Comparison of ENCODE assay signal across 2 cellular contexts in genomic region chr20:58902003-58902402, GRCh38.
TF ChIP-seq lines count a peak whose summit lies in the region.

No MANE protein-coding gene starts in this region.

TF ChIP-seq in HepG2, 621 proteins besides CTCF, POLR2A, EP300 and RAD21:
- TF ChIP-seq ZNF446 (CRISPR knock-in tag; IDR thresholded peaks at IDR 0.05) (no peak), RBM22 (optimal IDR thresholded peaks at IDR 0.05; ENCODE audit: low read length) (peak; percentile 94), POLR2AphosphoS5 (IDR thresholded peaks at IDR 0.05; ENCODE audit: low read depth, low read length) (peak; percentile 24; the same call in 1 of the 2 replicates), POLR2G (IDR thresholded peaks at IDR 0.05; ENCODE audit: low read depth, low read length) (peak; percentile 49; the same call in 1 of the 2 replicates)

TF ChIP-seq in WTC11, 78 proteins besides CTCF, POLR2A, EP300 and RAD21:
- no peak for TF ChIP-seq ZNF219 (CRISPR knock-in tag; IDR thresholded peaks at IDR 0.05; ENCODE audit: borderline replicate concordance)
- no peak for TF ChIP-seq ZNF512 (CRISPR knock-in tag; IDR thresholded peaks at IDR 0.05; ENCODE audit: borderline replicate concordance)
- TF ChIP-seq EMX1 (CRISPR knock-in tag; IDR thresholded peaks at IDR 0.05): no peak
- no peak for TF ChIP-seq ZNF317 (CRISPR knock-in tag; IDR thresholded peaks at IDR 0.05; ENCODE audit: borderline replicate concordance, low read depth)
- TF ChIP-seq ATF2 (CRISPR knock-in tag; IDR thresholded peaks at IDR 0.05; ENCODE audit: borderline replicate concordance, low read depth): no peak
- TF ChIP-seq SMAD4 (CRISPR knock-in tag; IDR thresholded peaks at IDR 0.05): no peak
- no peak for TF ChIP-seq SOX15 (CRISPR knock-in tag; IDR thresholded peaks at IDR 0.05)
- TF ChIP-seq TP53 (CRISPR knock-in tag; IDR thresholded peaks at IDR 0.05): no peak
TF ChIP-seq in WTC11: peak in this region for 0.
